Comparison of ENCODE assay signal across 23 cellular contexts in the genomic region with DNA sequence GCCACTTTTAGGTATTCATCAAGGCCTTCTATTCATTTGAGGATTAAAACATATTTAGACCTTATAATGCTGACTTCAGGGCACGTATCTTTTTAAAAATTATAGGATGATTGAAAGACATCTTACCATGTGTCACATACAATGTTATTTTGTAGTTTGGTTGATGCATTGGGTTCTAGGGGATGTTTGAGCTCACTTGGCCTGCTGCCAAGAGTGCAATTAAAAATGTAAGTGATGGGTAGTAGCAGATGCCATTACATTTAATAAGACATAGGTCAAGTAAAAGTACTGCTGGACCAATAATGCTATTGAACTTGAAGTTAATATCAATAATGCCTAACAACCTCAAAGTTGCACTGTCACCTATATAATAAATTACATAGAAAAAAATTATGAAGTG.
DNase-seq lines count a peak whose midpoint lies in the region; ATAC-seq, FAIRE-seq and TF ChIP-seq lines count a peak whose summit lies in the region.
"Had no signal": no experiment of that assay in that cellular context is flagged by ENCODE, and none has a peak within 500 bp of the region (broad histone marks: within the 10 kb centered on the region; RNA-seq: fewer than 3 reads in every experiment).

No MANE protein-coding gene starts in this region.

- no peaks in the 10 kb centered on the region for H3K4me1 ChIP-seq in K562 (replicated peaks in 1 of 2; ENCODE audit: control insufficient read depth in 2 of 2, insufficient read depth in 2 of 2, low read length in 2 of 2)
- H3K4me1 ChIP-seq: A549 had no signal

- H3K9me3 ChIP-seq in K562 (replicated peaks; ENCODE audit: control insufficient read depth, insufficient read depth, low read depth, low read length): peaks cover 3% of the 10 kb centered on the region
- H3K9me3 ChIP-seq: A549 had no signal

- no peaks in the 10 kb centered on the region for H3K27me3 ChIP-seq in K562 (ENCODE audit: control insufficient read depth in 2 of 2, insufficient read depth in 2 of 2, low read length in 2 of 2)

- WGBS in K562 (ENCODE audit: insufficient coverage, low coverage, missing lambda C conversion rate): 8% methylated on average over 1 of the region's 1 CpG

- ATAC-seq in K562 (no peak), GM18519 (IDR thresholded peaks at IDR 0.05; ENCODE audit: low FRiP score, unreplicated experiment) (no peak)
- ATAC-seq: A549 had no signal

- H3K9ac ChIP-seq in K562 (ENCODE audit: insufficient read depth in 1 of 2, low read depth in 2 of 2, low read length in 2 of 2): no peak overlapping the region
- H3K9ac ChIP-seq: GM23248 had no signal

- FAIRE-seq in K562 (lab: Jason Lieb, UNC): no peak
- FAIRE-seq: A549, GM12891, GM19239, H1 had no signal

- TF ChIP-seq EP300 in K562 (IDR thresholded peaks at IDR 0.05; ENCODE audit: low read length): no peak

- TF ChIP-seq RAD21 in K562 (CRISPR knock-in tag; conservative IDR thresholded peaks at IDR 0.05 in 1 of 2, IDR thresholded peaks at IDR 0.05 in 1 of 2): no peak

- CTCF ChIA-PET in K562 (lab: Yijun Ruan, JAX; ENCODE audit: low intra/inter-chr PET ratio): no interaction called here

- no peak for TF ChIP-seq POLR2A in K562 (conservative IDR thresholded peaks at IDR 0.05)

- H3K36me3 ChIP-seq in K562 (ENCODE audit: control insufficient read depth, insufficient read depth, low read length): no peaks in the 10 kb centered on the region

- intact Hi-C loops in K562 (cut with micrococcal nuclease): no loop called here

- no peak overlapping the region for H2AFZ ChIP-seq in K562 (ENCODE audit: low read depth, low read length)
- H2AFZ ChIP-seq: GM23248 had no signal

- POLR2A ChIA-PET in K562 (lab: Yijun Ruan, JAX): interaction anchor here (0.6 kb wide), 1 partner anchor 1294 kb away, joined by 4 read pairs; no protein-coding TSS in a partner anchor

- TF ChIP-seq CTCF in K562 (IDR thresholded peaks at IDR 0.05 in 2 of 3, conservative IDR thresholded peaks at IDR 0.05 in 1 of 3; ENCODE audit: insufficient read depth in 2 of 3, low read depth in 1 of 3, low read length in 3 of 3): no peak

- no peak overlapping the region for H3K4me2 ChIP-seq in K562 (ENCODE audit: insufficient read depth, low read length)
- H3K4me2 ChIP-seq: A549 had no signal

- peak; percentile 38 for DNase-seq in NCI-H2171 treated with DMSO at 0.1 percent for 48 hours (lab: John Stamatoyannopoulos, UW)
- no peak for DNase-seq in NCI-H2171 (lab: John Stamatoyannopoulos, UW)
- peak; percentile 27 for DNase-seq in NCI-H69 (lab: John Stamatoyannopoulos, UW)
- DNase-seq in K562 (ENCODE audit: extremely low read depth in 1 of 4, low spot score in 3 of 4): no peak
- no peak for DNase-seq in HuH-7.5 (ENCODE audit: low spot score)
- DNase-seq: 8988T; ACHN; AML-193; C1 segment of cervical spinal cord; Calu3; CD4-positive, alpha-beta memory T cell; COR-L47; DMS53; DMS79 treated with DMSO at 0.1 percent for 48 hours; GF-D8; GM23248; H7; HCEC 1CT had no signal

- no peaks in the 10 kb centered on the region for H3K9me1 ChIP-seq in K562 (ENCODE audit: control insufficient read depth, insufficient read depth, low read length)

- H3K4me3 ChIP-seq in K562: no peak overlapping the region
- H3K4me3 ChIP-seq: A549, GM23248 had no signal

- H3K27ac ChIP-seq in K562 (ENCODE audit: extremely low read depth, low read depth, low read length): no peak overlapping the region
- H3K27ac ChIP-seq: A549, GM23248 had no signal

- no peaks in the 10 kb centered on the region for H4K20me1 ChIP-seq in K562 (replicated peaks; ENCODE audit: control insufficient read depth, insufficient read depth, low read length)

- no TSS peak for BruUV-seq in K562 (replicated peaks; lab: Mats Ljungman, UMichigan)

- in situ Hi-C loops in K562 (cut with MboI): no loop called here

- H3K79me2 ChIP-seq in K562 (ENCODE audit: control insufficient read depth, insufficient read depth, low read length): no peaks in the 10 kb centered on the region

TF ChIP-seq in K562, 482 proteins besides CTCF, POLR2A, EP300 and RAD21:
- TF ChIP-seq NFIX (CRISPR knock-in tag; IDR thresholded peaks at IDR 0.05; ENCODE audit: low read depth) (peak; percentile 76), NFIC (IDR thresholded peaks at IDR 0.05) (peak; percentile 91)
- TF ChIP-seq, protein P1, sequence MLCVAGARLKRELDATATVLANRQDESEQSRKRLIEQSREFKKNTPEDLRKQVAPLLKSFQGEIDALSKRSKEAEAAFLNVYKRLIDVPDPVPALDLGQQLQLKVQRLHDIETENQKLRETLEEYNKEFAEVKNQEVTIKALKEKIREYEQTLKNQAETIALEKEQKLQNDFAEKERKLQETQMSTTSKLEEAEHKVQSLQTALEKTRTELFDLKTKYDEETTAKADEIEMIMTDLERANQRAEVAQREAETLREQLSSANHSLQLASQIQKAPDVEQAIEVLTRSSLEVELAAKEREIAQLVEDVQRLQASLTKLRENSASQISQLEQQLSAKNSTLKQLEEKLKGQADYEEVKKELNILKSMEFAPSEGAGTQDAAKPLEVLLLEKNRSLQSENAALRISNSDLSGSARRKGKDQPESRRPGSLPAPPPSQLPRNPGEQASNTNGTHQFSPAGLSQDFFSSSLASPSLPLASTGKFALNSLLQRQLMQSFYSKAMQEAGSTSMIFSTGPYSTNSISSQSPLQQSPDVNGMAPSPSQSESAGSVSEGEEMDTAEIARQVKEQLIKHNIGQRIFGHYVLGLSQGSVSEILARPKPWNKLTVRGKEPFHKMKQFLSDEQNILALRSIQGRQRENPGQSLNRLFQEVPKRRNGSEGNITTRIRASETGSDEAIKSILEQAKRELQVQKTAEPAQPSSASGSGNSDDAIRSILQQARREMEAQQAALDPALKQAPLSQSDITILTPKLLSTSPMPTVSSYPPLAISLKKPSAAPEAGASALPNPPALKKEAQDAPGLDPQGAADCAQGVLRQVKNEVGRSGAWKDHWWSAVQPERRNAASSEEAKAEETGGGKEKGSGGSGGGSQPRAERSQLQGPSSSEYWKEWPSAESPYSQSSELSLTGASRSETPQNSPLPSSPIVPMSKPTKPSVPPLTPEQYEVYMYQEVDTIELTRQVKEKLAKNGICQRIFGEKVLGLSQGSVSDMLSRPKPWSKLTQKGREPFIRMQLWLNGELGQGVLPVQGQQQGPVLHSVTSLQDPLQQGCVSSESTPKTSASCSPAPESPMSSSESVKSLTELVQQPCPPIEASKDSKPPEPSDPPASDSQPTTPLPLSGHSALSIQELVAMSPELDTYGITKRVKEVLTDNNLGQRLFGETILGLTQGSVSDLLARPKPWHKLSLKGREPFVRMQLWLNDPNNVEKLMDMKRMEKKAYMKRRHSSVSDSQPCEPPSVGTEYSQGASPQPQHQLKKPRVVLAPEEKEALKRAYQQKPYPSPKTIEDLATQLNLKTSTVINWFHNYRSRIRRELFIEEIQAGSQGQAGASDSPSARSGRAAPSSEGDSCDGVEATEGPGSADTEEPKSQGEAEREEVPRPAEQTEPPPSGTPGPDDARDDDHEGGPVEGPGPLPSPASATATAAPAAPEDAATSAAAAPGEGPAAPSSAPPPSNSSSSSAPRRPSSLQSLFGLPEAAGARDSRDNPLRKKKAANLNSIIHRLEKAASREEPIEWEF (CRISPR knock-in tag; IDR thresholded peaks at IDR 0.05): no peak

Comparison
In these comparisons a context has a peak if more than half of its experiments do, and no peak if none do; other contexts are left out.
1. DNase-seq: peak in NCI-H2171 treated with DMSO at 0.1 percent for 48 hours (single experiment) and NCI-H69 (single experiment); none in NCI-H2171 (single experiment), K562 (0 of 4) and HuH-7.5 (single experiment).